21 cellular contexts compared by ENCODE assay signal in the genomic region with DNA sequence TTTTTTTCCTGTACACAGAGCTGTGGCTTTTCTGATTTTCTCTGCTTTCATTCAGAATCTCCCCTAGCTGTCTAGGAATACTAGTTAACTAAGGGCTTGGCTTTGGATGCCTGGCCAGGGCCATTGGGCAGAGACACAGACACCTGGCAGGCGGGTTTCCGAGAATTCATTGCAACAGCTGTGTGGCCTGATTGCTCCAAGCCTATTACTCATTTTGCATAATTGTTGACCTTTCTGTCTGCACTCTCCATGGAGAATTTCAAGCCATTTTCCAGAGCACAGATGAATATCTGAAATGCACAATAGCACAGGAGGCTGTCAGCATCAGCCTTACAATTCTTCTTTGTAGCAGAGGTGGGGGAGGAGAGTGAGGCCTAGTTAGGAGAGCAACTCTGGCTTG.
A peak's percentile ranks its signal among the peaks of the same experiment; 100 is the strongest.
DNase-seq lines count a peak whose midpoint lies in the region; ATAC-seq, FAIRE-seq and TF ChIP-seq lines count a peak whose summit lies in the region.
"Had no signal": no experiment of that assay in that cellular context is flagged by ENCODE, and none has a peak within 500 bp of the region (broad histone marks: within the 10 kb centered on the region; RNA-seq: fewer than 3 reads in every experiment).

No MANE protein-coding gene starts in this region.

- H3K36me3 ChIP-seq in endodermal cell (ENCODE audit: control insufficient read depth, insufficient read depth, low read length) (no peaks in the 10 kb centered on the region), pancreas (no peaks in the 10 kb centered on the region), ovary (no peaks in the 10 kb centered on the region)
- H3K36me3 ChIP-seq: left lung, neutrophil, upper lobe of right lung had no signal

- H3K4me3 Mint-ChIP-seq in endodermal cell, result no peak overlapping the region
- H3K4me3 Mint-ChIP-seq: activated naive CD4-positive, alpha-beta T cell treated with anti-CD3 and anti-CD28 coated beads, Interleukin-2, amount 50 U/mL, for 24 hours; B cell had no signal

- H3K36me3 Mint-ChIP-seq in endodermal cell (ENCODE audit: low read depth), result no peaks in the 10 kb centered on the region
- H3K36me3 Mint-ChIP-seq: activated naive CD4-positive, alpha-beta T cell treated with anti-CD3 and anti-CD28 coated beads, Interleukin-2, amount 50 U/mL, for 24 hours had no signal

- no peaks in the 10 kb centered on the region for H3K27me3 Mint-ChIP-seq in endodermal cell (ENCODE audit: insufficient read depth)
- H3K27me3 Mint-ChIP-seq: B cell had no signal

- H3K9ac ChIP-seq in endodermal cell (ENCODE audit: extremely low read depth, low read length, poor library complexity, severe bottlenecking), result no peak overlapping the region

- no peaks in the 10 kb centered on the region for H3K27me3 ChIP-seq in endodermal cell (ENCODE audit: control insufficient read depth, insufficient read depth, low read length, poor library complexity, severe bottlenecking)
- no peaks in the 10 kb centered on the region for H3K27me3 ChIP-seq in pancreas
- H3K27me3 ChIP-seq in ovary, result no peaks in the 10 kb centered on the region
- H3K27me3 ChIP-seq: left lung, neutrophil, upper lobe of right lung had no signal

- H3K4me3 ChIP-seq in endodermal cell (ENCODE audit: low read length), result no peak overlapping the region
- H3K4me3 ChIP-seq in pancreas, result no peak overlapping the region
- no peak overlapping the region for H3K4me3 ChIP-seq in ovary
- H3K4me3 ChIP-seq: left lung, upper lobe of right lung had no signal

- WGBS in endodermal cell (ENCODE audit: insufficient coverage in 1 of 2, insufficient read length in 1 of 2), 2 experiments, result 93 to 95% methylated on average over 2 of the region's 2 CpGs
- WGBS in pancreas, 2 donors, result 69 to 80% methylated on average over 2 of the region's 2 CpGs
- WGBS in ovary, 3 donors, result 73 to 83% (median 82%) methylated on average over 2 of the region's 2 CpGs

- H3K9me3 ChIP-seq in endodermal cell (ENCODE audit: control insufficient read depth, low read length), result no peaks in the 10 kb centered on the region
- no peaks in the 10 kb centered on the region for H3K9me3 ChIP-seq in pancreas
- no peaks in the 10 kb centered on the region for H3K9me3 ChIP-seq in ovary
- H3K9me3 ChIP-seq: Caco-2, left lung, neutrophil, upper lobe of right lung had no signal

- H3K9me3 Mint-ChIP-seq in endodermal cell, result no peaks in the 10 kb centered on the region
- H3K9me3 Mint-ChIP-seq: activated naive CD4-positive, alpha-beta T cell treated with anti-CD3 and anti-CD28 coated beads, Interleukin-2, amount 50 U/mL, for 24 hours had no signal

- H3K27ac ChIP-seq in endodermal cell (ENCODE audit: low read depth, low read length), result peak overlapping the region; percentile 75
- H3K27ac ChIP-seq in pancreas, result no peak overlapping the region
- no peak overlapping the region for H3K27ac ChIP-seq in ovary
- H3K27ac ChIP-seq: left lung, neutrophil, upper lobe of right lung had no signal

- H3K4me1 ChIP-seq in endodermal cell (ENCODE audit: control insufficient read depth, insufficient read depth, low read length) (no peaks in the 10 kb centered on the region), pancreas (no peaks in the 10 kb centered on the region), ovary (ENCODE audit: insufficient read depth) (no peaks in the 10 kb centered on the region)
- H3K4me1 ChIP-seq: Caco-2, left lung, upper lobe of right lung had no signal

- FAIRE-seq in pancreas (lab: Jason Lieb, UNC), result no peak
- FAIRE-seq: astrocyte, TTC549 had no signal

- DNase-seq in NCI-H1092 treated with DMSO at 0.1 percent for 48 hours (lab: John Stamatoyannopoulos, UW) (peak; percentile 35), NCI-H1092 (lab: John Stamatoyannopoulos, UW) (no peak), NCI-H748 treated with DMSO at 0.1 percent for 48 hours (lab: John Stamatoyannopoulos, UW) (peak; percentile 25), endodermal cell (no peak), pancreas (no peak), ovary (no peak), NCI-H226 (no peak), HUDEP-2 (lab: John Stamatoyannopoulos, UW; ENCODE audit: unreplicated experiment in 76 of 76) (no peak)
- DNase-seq: 8988T; Caco-2; EL; H7; left lung; NCI-H2227 treated with DMSO at 0.1 percent for 48 hours; stimulated activated CD8-positive, alpha-beta memory T cell treated with anti-CD3 and anti-CD28 coated beads, Interleukin-4, amount 100 ng/mL, for 48 hours; upper lobe of right lung had no signal

- H3K27ac Mint-ChIP-seq in endodermal cell, result no peak overlapping the region
- H3K27ac Mint-ChIP-seq: activated naive CD4-positive, alpha-beta T cell treated with anti-CD3 and anti-CD28 coated beads, Interleukin-2, amount 50 U/mL, for 24 hours; B cell had no signal

- intact Hi-C loops in pancreas (cut with DNase I) (no loop called here), ovary (cut with DNase I) (no loop called here)

- TF ChIP-seq CTCF in endodermal cell (conservative IDR thresholded peaks at IDR 0.05) (no peak), pancreas (IDR thresholded peaks at IDR 0.05) (no peak), ovary (IDR thresholded peaks at IDR 0.05) (no peak)

- H3K4me1 Mint-ChIP-seq in endodermal cell, result peaks cover 4% of the 10 kb centered on the region
- H3K4me1 Mint-ChIP-seq: activated naive CD4-positive, alpha-beta T cell treated with anti-CD3 and anti-CD28 coated beads, Interleukin-2, amount 50 U/mL, for 24 hours; B cell had no signal

- TF ChIP-seq POLR2A in ovary (IDR thresholded peaks at IDR 0.05), result no peak

- no peak for TF ChIP-seq EP300 in ovary (IDR thresholded peaks at IDR 0.05)

- peak in 3 of 4 donors; percentile 18 to 64 (median 52) for ATAC-seq in pancreas
- ATAC-seq: left lung, upper lobe of right lung had no signal

Comparison
In these comparisons a context has a peak if more than half of its experiments do, and no peak if none do; other contexts are left out.
1. DNase-seq: peak in NCI-H1092 treated with DMSO at 0.1 percent for 48 hours (single experiment) and NCI-H748 treated with DMSO at 0.1 percent for 48 hours (single experiment); none in NCI-H1092 (single experiment), endodermal cell (single experiment), pancreas (0 of 6), ovary (0 of 5), NCI-H226 (single experiment) and HUDEP-2 (0 of 76).